17 cellular contexts compared by ENCODE assay signal in genomic region chr2:44572196-44572900, GRCh38.
DNase-seq lines count a peak whose midpoint lies in the region; ATAC-seq and TF ChIP-seq lines count a peak whose summit lies in the region.
"Had no signal": no experiment of that assay in that cellular context is flagged by ENCODE, and none has a peak within 500 bp of the region (broad histone marks: within the 10 kb centered on the region; RNA-seq: fewer than 3 reads in every experiment).

No MANE protein-coding gene starts in this region.

- peaks cover 49% of the 10 kb centered on the region for H3K4me1 Mint-ChIP-seq in activated naive CD8-positive, alpha-beta T cell treated with anti-CD3 and anti-CD28 coated beads, Interleukin-2, amount 50 U/mL, for 24 hours

- no peak overlapping the region for H3K4me3 Mint-ChIP-seq in activated naive CD8-positive, alpha-beta T cell treated with anti-CD3 and anti-CD28 coated beads, Interleukin-2, amount 50 U/mL, for 24 hours

- H3K27ac Mint-ChIP-seq in activated naive CD8-positive, alpha-beta T cell treated with anti-CD3 and anti-CD28 coated beads, Interleukin-2, amount 50 U/mL, for 24 hours, result peak overlapping the region; percentile 12

- no peaks in the 10 kb centered on the region for H3K9me3 Mint-ChIP-seq in activated naive CD8-positive, alpha-beta T cell treated with anti-CD3 and anti-CD28 coated beads, Interleukin-2, amount 50 U/mL, for 24 hours

- H3K27me3 Mint-ChIP-seq in activated naive CD8-positive, alpha-beta T cell treated with anti-CD3 and anti-CD28 coated beads, Interleukin-2, amount 50 U/mL, for 24 hours, result no peaks in the 10 kb centered on the region

- peaks cover 2% of the 10 kb centered on the region for H3K36me3 Mint-ChIP-seq in activated naive CD8-positive, alpha-beta T cell treated with anti-CD3 and anti-CD28 coated beads, Interleukin-2, amount 50 U/mL, for 24 hours (ENCODE audit: low read depth)

- DNase-seq in GM12865 (ENCODE audit: low read depth) (peak; percentile 31), kidney tubule cell (ENCODE audit: low spot score) (peak; percentile 82), NCI-H2107 treated with DMSO at 0.1 percent for 48 hours (lab: John Stamatoyannopoulos, UW; ENCODE audit: unreplicated experiment) (no peak), NCI-H1436 (lab: John Stamatoyannopoulos, UW) (no peak)
- no peak for DNase-seq in activated naive CD8-positive, alpha-beta T cell treated with anti-CD3 and anti-CD28 coated beads, Interleukin-2, amount 50 U/mL, for 24 hours
- no peak for DNase-seq in activated CD4-positive, alpha-beta T cell treated with anti-CD3 and anti-CD28 coated beads for 1 hour
- DNase-seq in stimulated activated naive CD4-positive, alpha-beta T cell treated with Interleukin-2 at 50 U/mL for 16 hours (lab: John Stamatoyannopoulos, UW), result no peak
- DNase-seq: activated gamma-delta T cell treated with Interleukin-2 at 50 U/mL for 16 hours; DMS79 treated with DMSO at 0.1 percent for 48 hours; glutamatergic neuron; islet precursor cell; NCI-H1092 treated with DMSO at 0.1 percent for 48 hours; NK-92 treated with Interleukin-12 subunit alpha and Interleukin-12 subunit beta, amount 100 ng/mL, for 24 hours had no signal

- no peak for TF ChIP-seq CTCF in GM12865 (IDR thresholded peaks at IDR 0.05; ENCODE audit: insufficient read depth, low read depth, low read length, missing control alignments)

- peak; percentile 60 for ATAC-seq in HG03520 (IDR thresholded peaks at IDR 0.05; ENCODE audit: unreplicated experiment)
- ATAC-seq in activated naive CD8-positive, alpha-beta T cell treated with anti-CD3 and anti-CD28 coated beads, Interleukin-2, amount 50 U/mL, for 24 hours, result peak; percentile 96
- ATAC-seq: HepG2 had no signal

- no peak overlapping the region for H3K4me3 ChIP-seq in GM12865 (ENCODE audit: low read depth, low read length)
- H3K4me3 ChIP-seq: cardiac muscle cell, suprapubic skin had no signal

Comparison
In these comparisons a context has a peak if more than half of its experiments do, and no peak if none do; other contexts are left out.
1. DNase-seq: peak in GM12865 (single experiment) and kidney tubule cell (single experiment); none in activated naive CD8-positive, alpha-beta T cell treated with anti-CD3 and anti-CD28 coated beads, Interleukin-2, amount 50 U/mL, for 24 hours (single experiment), NCI-H2107 treated with DMSO at 0.1 percent for 48 hours (single experiment), NCI-H1436 (single experiment), activated CD4-positive, alpha-beta T cell treated with anti-CD3 and anti-CD28 coated beads for 1 hour (single experiment) and stimulated activated naive CD4-positive, alpha-beta T cell treated with Interleukin-2 at 50 U/mL for 16 hours (single experiment).